ENCODE assay signal across 33 cellular contexts in genomic region chr13:27663947-27664346, GRCh38. TPM values are rescaled to one million over a fixed set of nuclear protein-coding genes. Genes with fewer than 3 reads are reported as not detected.
DNase-seq lines count a peak whose midpoint lies in the region; ATAC-seq, FAIRE-seq and TF ChIP-seq lines count a peak whose summit lies in the region.
"Had no signal": no experiment of that assay in that cellular context is flagged by ENCODE, and none has a peak within 500 bp of the region (broad histone marks: within the 10 kb centered on the region; RNA-seq: fewer than 3 reads in every experiment).

No MANE protein-coding gene starts in this region.

- H2BK15ac ChIP-seq in H1 (ENCODE audit: low read length), result no peak overlapping the region

- no peak for DNase-seq in activated naive CD4-positive, alpha-beta T cell treated with anti-CD3 and anti-CD28 coated beads for 36 hours
- no peak for DNase-seq in H1 (ENCODE audit: low read depth in 1 of 2, low spot score in 2 of 2)
- DNase-seq in iPS-NIHi11 (ENCODE audit: low spot score), result peak; percentile 14
- no peak for DNase-seq in testis
- DNase-seq: activated CD4-positive, alpha-beta T cell treated with anti-CD3 and anti-CD28 coated beads for 48 hours; activated gamma-delta T cell treated with Interleukin-2 at 50 U/mL for 16 hours; activated naive CD8-positive, alpha-beta T cell treated with anti-CD3 and anti-CD28 coated beads, Interleukin-2, amount 50 U/mL, for 24 hours; activated T-cell treated with anti-CD3 and anti-CD28 coated beads, Interleukin-2, amount 50 U/mL, for 24 hours; CD8-positive, alpha-beta T cell; central memory CD4-positive, alpha-beta T cell; effector memory CD8-positive, alpha-beta T cell; glutamatergic neuron; mesenchymal stem cell; NCI-H146; NCI-H2107; NCI-H446; NCI-H82; pancreas; Peyer's patch; SIG-M5; stimulated activated naive CD4-positive, alpha-beta T cell treated with Interleukin-2 at 50 U/mL for 16 hours; SW 1271; T-helper 9 cell had no signal

- TF ChIP-seq RAD21 in H1 (IDR thresholded peaks at IDR 0.05 in 1 of 2, conservative IDR thresholded peaks at IDR 0.05 in 1 of 2; ENCODE audit: low read depth in 2 of 2, low read length in 2 of 2), result no peak

- ATAC-seq in GM21423 (IDR thresholded peaks at IDR 0.05; ENCODE audit: unreplicated experiment), result no peak
- ATAC-seq in GM18511 (IDR thresholded peaks at IDR 0.05; ENCODE audit: unreplicated experiment), result no peak
- ATAC-seq: activated naive CD8-positive, alpha-beta T cell treated with anti-CD3 and anti-CD28 coated beads, Interleukin-2, amount 50 U/mL, for 24 hours; CD8-positive, alpha-beta T cell; effector memory CD8-positive, alpha-beta T cell; HCT116; pancreas had no signal

- no peak overlapping the region for H4K8ac ChIP-seq in H1 (ENCODE audit: extremely low read depth, insufficient read depth, low read length)

- H3K23me2 ChIP-seq in H1 (ENCODE audit: low read depth, low read length), result no peaks in the 10 kb centered on the region

- H3K4me1 ChIP-seq in H1 (replicated peaks in 1 of 4; ENCODE audit: control insufficient read depth in 3 of 4, insufficient read depth in 4 of 4, low read length in 3 of 4), result peaks cover 0 to 3% (median 0%) of the 10 kb centered on the region in 4 experiments; a peak in 3 of 7 replicates
- peaks cover 5% of the 10 kb centered on the region for H3K4me1 ChIP-seq in rectal smooth muscle tissue (ENCODE audit: control insufficient read depth, insufficient read depth, low read length)
- peaks cover 27% of the 10 kb centered on the region for H3K4me1 ChIP-seq in testis

- H2AFZ ChIP-seq in H1 (ENCODE audit: low read length), result no peak overlapping the region

- TF ChIP-seq CTCF in H1 (IDR thresholded peaks at IDR 0.05; ENCODE audit: control extremely low read depth in 1 of 3, insufficient read depth in 1 of 3, low read depth in 1 of 3, low read length in 3 of 3), result no peak
- TF ChIP-seq CTCF in testis (IDR thresholded peaks at IDR 0.05), result no peak

- intact Hi-C loops in activated naive CD4-positive, alpha-beta T cell treated with anti-CD3 and anti-CD28 coated beads for 36 hours (cut with micrococcal nuclease), result no loop called here
- intact Hi-C loops in testis (cut with DNase I; ENCODE audit: low total_unique reads), result no loop called here

- TF ChIP-seq EP300 in H1 (IDR thresholded peaks at IDR 0.05; ENCODE audit: borderline replicate concordance in 1 of 2, low read depth in 2 of 2, low read length in 2 of 2), result no peak

- TF ChIP-seq POLR2A in H1 (IDR thresholded peaks at IDR 0.05; ENCODE audit: control extremely low read depth in 1 of 2, low read depth in 2 of 2, low read length in 2 of 2), result no peak
- TF ChIP-seq POLR2A in testis (IDR thresholded peaks at IDR 0.05), result no peak

- H3K79me1 ChIP-seq in H1 (ENCODE audit: low read depth, low read length), result no peaks in the 10 kb centered on the region; the same call in 1 of the 2 replicates

- WGBS in H1 (ENCODE audit: extremely low coverage in 1 of 2, insufficient coverage in 1 of 2, insufficient read length in 1 of 2, insufficient replicate concordance in 2 of 2, low coverage in 1 of 2, low lambda C conversion rate in 2 of 2, missing lambda C conversion rate in 1 of 2), 2 experiments, result 78% methylated on average over 8 of the region's 8 CpGs; no CpG with 5 or more reads in 1 of the 2 experiments
- 92% methylated on average over 8 of the region's 8 CpGs for WGBS in testis, 2 donors

- no peaks in the 10 kb centered on the region for H3K9me3 ChIP-seq in H1 (ENCODE audit: insufficient read depth in 2 of 2, low read depth in 1 of 2, low read length in 1 of 2)
- no peaks in the 10 kb centered on the region for H3K9me3 ChIP-seq in testis
- H3K9me3 ChIP-seq: pancreas, Peyer's patch, vagina had no signal

- no peak overlapping the region for H2AK5ac ChIP-seq in H1 (ENCODE audit: low read depth, low read length)

- H4K91ac ChIP-seq in H1 (replicated peaks; ENCODE audit: insufficient read length, low read length), result no peak overlapping the region

- peaks cover 1 to 3% of the 10 kb centered on the region in 2 experiments for H4K20me1 ChIP-seq in H1 (replicated peaks in 1 of 2; ENCODE audit: control insufficient read depth in 1 of 2, insufficient read depth in 2 of 2, low read length in 2 of 2)

- H3K27ac Mint-ChIP-seq in activated naive CD4-positive, alpha-beta T cell treated with anti-CD3 and anti-CD28 coated beads, Interleukin-2, amount 50 U/mL, for 24 hours, result peak overlapping the region; percentile 60
- H3K27ac Mint-ChIP-seq in activated naive CD4-positive, alpha-beta T cell treated with anti-CD3 and anti-CD28 coated beads for 36 hours, result no peak overlapping the region
- H3K27ac Mint-ChIP-seq: activated naive CD8-positive, alpha-beta T cell treated with anti-CD3 and anti-CD28 coated beads, Interleukin-2, amount 50 U/mL, for 24 hours; activated T-cell treated with anti-CD3 and anti-CD28 coated beads, Interleukin-2, amount 50 U/mL, for 24 hours had no signal

- no peak overlapping the region for H2BK120ac ChIP-seq in H1 (replicated peaks; ENCODE audit: low read depth, low read length)

- H3K56ac ChIP-seq in H1 (replicated peaks; ENCODE audit: insufficient read length, low read depth, low read length), result no peak overlapping the region

- H3K4me1 Mint-ChIP-seq in activated naive CD4-positive, alpha-beta T cell treated with anti-CD3 and anti-CD28 coated beads, Interleukin-2, amount 50 U/mL, for 24 hours, result peaks cover 16% of the 10 kb centered on the region
- peaks cover 7% of the 10 kb centered on the region for H3K4me1 Mint-ChIP-seq in activated naive CD4-positive, alpha-beta T cell treated with anti-CD3 and anti-CD28 coated beads for 36 hours (ENCODE audit: low read depth)
- H3K4me1 Mint-ChIP-seq: activated naive CD8-positive, alpha-beta T cell treated with anti-CD3 and anti-CD28 coated beads, Interleukin-2, amount 50 U/mL, for 24 hours; neural crest cell had no signal

- H3K36me3 Mint-ChIP-seq in activated naive CD4-positive, alpha-beta T cell treated with anti-CD3 and anti-CD28 coated beads, Interleukin-2, amount 50 U/mL, for 24 hours, result peaks cover 4% of the 10 kb centered on the region
- H3K36me3 Mint-ChIP-seq in activated naive CD4-positive, alpha-beta T cell treated with anti-CD3 and anti-CD28 coated beads for 36 hours (ENCODE audit: low read depth), result peaks cover 13% of the 10 kb centered on the region

- H3K36me3 ChIP-seq in H1 (ENCODE audit: control insufficient read depth in 2 of 4, insufficient read depth in 4 of 4, low read length in 3 of 4), result peaks cover 0 to 4% (median 2%) of the 10 kb centered on the region in 4 experiments; a peak in 3 of 8 replicates
- H3K36me3 ChIP-seq in rectal smooth muscle tissue (ENCODE audit: control insufficient read depth, insufficient read depth, low read length), result peaks cover 11% of the 10 kb centered on the region
- no peaks in the 10 kb centered on the region for H3K36me3 ChIP-seq in testis (ENCODE audit: low read depth, missing control alignments)

- H3K23ac ChIP-seq in H1 (ENCODE audit: insufficient read length), result no peak overlapping the region

- CTCF ChIA-PET in activated naive CD4-positive, alpha-beta T cell treated with anti-CD3 and anti-CD28 coated beads for 36 hours (lab: Charles Lee), result interaction anchor here (1.4 kb wide), 1 partner anchor 10 kb away, joined by 3 read pairs; no protein-coding TSS in a partner anchor
- CTCF ChIA-PET in H1 (lab: Charles Lee; ENCODE audit: partially characterized antibody), result interaction anchor here (0.7 to 11.6 kb wide), 9 partner anchors 10 to 290 kb away, joined by 3 to 112 read pairs (median 4); no protein-coding TSS in a partner anchor

- H2BK20ac ChIP-seq in H1 (ENCODE audit: low read length), result no peak overlapping the region

- POLR2A ChIA-PET in H1 (lab: Charles Lee; ENCODE audit: partially characterized antibody), result interaction anchor here (0.9 kb wide), 1 partner anchor 9 kb away, joined by 3 read pairs; no protein-coding TSS in a partner anchor

- H2BK5ac ChIP-seq in H1 (ENCODE audit: low read depth, low read length), result no peak overlapping the region

- H3K27ac ChIP-seq in H1 (ENCODE audit: low read depth, low read length), result no peak overlapping the region
- H3K27ac ChIP-seq in rectal smooth muscle tissue (ENCODE audit: low read depth, low read length), result peak overlapping the region; percentile 18
- H3K27ac ChIP-seq in testis, result no peak overlapping the region
- H3K27ac ChIP-seq: pancreas, Peyer's patch, vagina, VCaP had no signal

- no peak overlapping the region for H3K14ac ChIP-seq in H1 (ENCODE audit: insufficient read length)

- no peak overlapping the region for H3K4me3 Mint-ChIP-seq in activated naive CD4-positive, alpha-beta T cell treated with anti-CD3 and anti-CD28 coated beads, Interleukin-2, amount 50 U/mL, for 24 hours
- H3K4me3 Mint-ChIP-seq in activated naive CD4-positive, alpha-beta T cell treated with anti-CD3 and anti-CD28 coated beads for 36 hours, result no peak overlapping the region
- H3K4me3 Mint-ChIP-seq: activated naive CD8-positive, alpha-beta T cell treated with anti-CD3 and anti-CD28 coated beads, Interleukin-2, amount 50 U/mL, for 24 hours; activated T-cell treated with anti-CD3 and anti-CD28 coated beads, Interleukin-2, amount 50 U/mL, for 24 hours; CD8-positive, alpha-beta T cell; effector memory CD8-positive, alpha-beta T cell; neural crest cell had no signal

- H3K27me3 ChIP-seq in H1 (replicated peaks in 1 of 4; ENCODE audit: control insufficient read depth in 3 of 4, extremely low read depth in 1 of 4, insufficient read depth in 3 of 4, low read length in 3 of 4) (no peaks in the 10 kb centered on the region), rectal smooth muscle tissue (ENCODE audit: control insufficient read depth, insufficient read depth, low read length) (no peaks in the 10 kb centered on the region), testis (no peaks in the 10 kb centered on the region)
- H3K27me3 ChIP-seq: pancreas, Peyer's patch, vagina had no signal

- H3K4me3 ChIP-seq in H1 (ENCODE audit: extremely low read depth in 1 of 4, insufficient read depth in 2 of 4, low read depth in 3 of 4, low read length in 4 of 4), result no peak overlapping the region
- H3K4me3 ChIP-seq in rectal smooth muscle tissue (ENCODE audit: low read length), result no peak overlapping the region
- no peak overlapping the region for H3K4me3 ChIP-seq in testis
- H3K4me3 ChIP-seq: pancreas, Peyer's patch, smooth muscle cell, vagina had no signal

- H4K5ac ChIP-seq in H1 (ENCODE audit: insufficient read length, low read depth, low read length), result no peak overlapping the region

- no peak for FAIRE-seq in H1 (lab: Jason Lieb, UNC)
- FAIRE-seq: GM19239, pancreas had no signal

- H3K27me3 Mint-ChIP-seq in activated naive CD4-positive, alpha-beta T cell treated with anti-CD3 and anti-CD28 coated beads, Interleukin-2, amount 50 U/mL, for 24 hours, result no peaks in the 10 kb centered on the region
- H3K27me3 Mint-ChIP-seq in activated naive CD4-positive, alpha-beta T cell treated with anti-CD3 and anti-CD28 coated beads for 36 hours (ENCODE audit: low read depth), result no peaks in the 10 kb centered on the region
- H3K27me3 Mint-ChIP-seq: activated naive CD8-positive, alpha-beta T cell treated with anti-CD3 and anti-CD28 coated beads, Interleukin-2, amount 50 U/mL, for 24 hours; activated T-cell treated with anti-CD3 and anti-CD28 coated beads, Interleukin-2, amount 50 U/mL, for 24 hours; effector memory CD8-positive, alpha-beta T cell had no signal

- no peak overlapping the region for H3K4ac ChIP-seq in H1 (replicated peaks; ENCODE audit: insufficient read length, low read depth, low read length)

- H3K79me2 ChIP-seq in H1 (ENCODE audit: control insufficient read depth in 1 of 2, insufficient read depth in 2 of 2, low read length in 2 of 2), result no peaks in the 10 kb centered on the region; a peak in 1 of 4 replicates

- no peak overlapping the region for H3K18ac ChIP-seq in H1 (ENCODE audit: extremely low read depth, low read length)

- no peak overlapping the region for H3K4me2 ChIP-seq in H1 (ENCODE audit: insufficient read depth in 1 of 2, low read depth in 2 of 2, low read length in 2 of 2)
- H3K4me2 ChIP-seq: smooth muscle cell had no signal

- H3K9ac ChIP-seq in H1 (replicated peaks in 1 of 4; ENCODE audit: extremely low read depth in 1 of 4, low read depth in 3 of 4, low read length in 3 of 4) (no peak overlapping the region), rectal smooth muscle tissue (ENCODE audit: low read length) (no peak overlapping the region)

- H2BK12ac ChIP-seq in H1 (ENCODE audit: low read depth, low read length), result no peak overlapping the region

- H3K9me3 Mint-ChIP-seq in activated naive CD4-positive, alpha-beta T cell treated with anti-CD3 and anti-CD28 coated beads, Interleukin-2, amount 50 U/mL, for 24 hours, result no peaks in the 10 kb centered on the region
- H3K9me3 Mint-ChIP-seq in activated naive CD4-positive, alpha-beta T cell treated with anti-CD3 and anti-CD28 coated beads for 36 hours, result no peaks in the 10 kb centered on the region
- H3K9me3 Mint-ChIP-seq: activated naive CD8-positive, alpha-beta T cell treated with anti-CD3 and anti-CD28 coated beads, Interleukin-2, amount 50 U/mL, for 24 hours; activated T-cell treated with anti-CD3 and anti-CD28 coated beads, Interleukin-2, amount 50 U/mL, for 24 hours; CD8-positive, alpha-beta T cell; effector memory CD8-positive, alpha-beta T cell; neural crest cell had no signal

RNA-seq across cellular contexts. Expression of gene POLR1D, which starts 42.3 kb away (rescaled TPM):
- 100 to 1,000 TPM; 132 to 142 TPM for total RNA-seq in activated naive CD4-positive, alpha-beta T cell treated with anti-CD3 and anti-CD28 coated beads for 36 hours
- total RNA-seq in H1 (2021; fragmentation: NEBNext Ultra II Directional; extraction: Animal tissue kit (Norgen Biotek cat#: 25700)), result 232 TPM in 2 replicates
- polyA plus RNA-seq in H1 (2011; rRNA removed) (146 and 226 TPM in 2 replicates), testis (ENCODE audit: insufficient read depth, low read depth, low replicate concordance) (180 TPM)
- polyA plus RNA-seq in H1 (2011; cell fraction: cytosol; rRNA removed), result 210 TPM
- 135 TPM for polyA plus RNA-seq in H1 (2011; cell fraction: nucleus; rRNA removed)
- polyA plus RNA-seq in H1 (2012, experiment 1 of 2), result 221 to 334 TPM (median 230 TPM) in 4 replicates
- polyA plus RNA-seq in H1 (2012, experiment 2 of 2), result 298 TPM
- 346 TPM for polyA plus RNA-seq in H1 (2013, experiment 1 of 2)
- 335 TPM for polyA plus RNA-seq in H1 (2013, experiment 2 of 2)
- 77.6 and 78.6 TPM in 2 replicates for polyA minus RNA-seq in H1 (2011; rRNA and poly(A)+ RNA removed)
- 61.1 TPM for polyA minus RNA-seq in H1 (2011; cell fraction: cytosol; rRNA and poly(A)+ RNA removed)
- 78.1 TPM for polyA minus RNA-seq in H1 (2011; cell fraction: nucleus; rRNA and poly(A)+ RNA removed)
- total RNA-seq in testis, result 100 to 1,000 TPM; 126 to 136 TPM

RNA-seq across cellular contexts. Expression of gene LNX2, which starts 43.6 kb away (rescaled TPM):
- 1 to 10 TPM; 5.8 to 6.4 TPM for total RNA-seq in activated naive CD4-positive, alpha-beta T cell treated with anti-CD3 and anti-CD28 coated beads for 36 hours
- total RNA-seq in H1 (2021; fragmentation: NEBNext Ultra II Directional; extraction: Animal tissue kit (Norgen Biotek cat#: 25700)), result 12.3 and 13.9 TPM in 2 replicates
- 5.5 and 6.4 TPM in 2 replicates for polyA plus RNA-seq in H1 (2011; rRNA removed)
- 6.5 TPM for polyA plus RNA-seq in H1 (2011; cell fraction: cytosol; rRNA removed)
- polyA plus RNA-seq in H1 (2011; cell fraction: nucleus; rRNA removed), result 4.9 TPM
- 5.3 to 5.9 TPM (median 5.6 TPM) in 4 replicates for polyA plus RNA-seq in H1 (2012, experiment 1 of 2)
- polyA plus RNA-seq in H1 (2012, experiment 2 of 2), result 0.66 TPM
- 6.3 TPM for polyA plus RNA-seq in H1 (2013, experiment 1 of 2)
- 6.0 TPM for polyA plus RNA-seq in H1 (2013, experiment 2 of 2)
- polyA minus RNA-seq in H1 (2011; rRNA and poly(A)+ RNA removed), result 17.4 and 20.9 TPM in 2 replicates
- 10.1 TPM for polyA minus RNA-seq in H1 (2011; cell fraction: cytosol; rRNA and poly(A)+ RNA removed)
- polyA minus RNA-seq in H1 (2011; cell fraction: nucleus; rRNA and poly(A)+ RNA removed), result 14.3 TPM
- 10 to 100 TPM; 34.6 to 39.6 TPM for total RNA-seq in testis
- 22.5 TPM for polyA plus RNA-seq in testis (ENCODE audit: insufficient read depth, low read depth, low replicate concordance)
